6 cellular contexts compared by ENCODE assay signal in genomic region chr11:67392182-67392715, GRCh38. TPM values are rescaled to one million over a fixed set of nuclear protein-coding genes. Genes with fewer than 3 reads are reported as not detected.
DNase-seq lines count a peak whose midpoint lies in the region; ATAC-seq lines count a peak whose summit lies in the region.

No MANE protein-coding gene starts in this region.

- H3K27me3 Mint-ChIP-seq in activated naive CD8-positive, alpha-beta T cell = no peaks in the 10 kb centered on the region
- no peaks in the 10 kb centered on the region for H3K27me3 Mint-ChIP-seq in naive thymus-derived CD8-positive, alpha-beta T cell

- H3K4me3 Mint-ChIP-seq in activated naive CD8-positive, alpha-beta T cell = peak overlapping the region; percentile 94
- peak overlapping the region; percentile 81 to 90 (median 87) for H3K4me3 Mint-ChIP-seq in naive thymus-derived CD8-positive, alpha-beta T cell

- H3K27ac Mint-ChIP-seq in activated naive CD8-positive, alpha-beta T cell = peak overlapping the region; percentile 68
- peak overlapping the region; percentile 39 to 93 (median 80) for H3K27ac Mint-ChIP-seq in naive thymus-derived CD8-positive, alpha-beta T cell

- no peak for DNase-seq in naive thymus-derived CD8-positive, alpha-beta T cell
- DNase-seq in activated gamma-delta T cell (lab: John Stamatoyannopoulos, UW) (no peak), NCI-H446 (lab: John Stamatoyannopoulos, UW) (no peak)

- no peaks in the 10 kb centered on the region for H3K9me3 Mint-ChIP-seq in activated naive CD8-positive, alpha-beta T cell (ENCODE audit: low read depth)
- no peaks in the 10 kb centered on the region for H3K9me3 Mint-ChIP-seq in naive thymus-derived CD8-positive, alpha-beta T cell

- H3K4me1 Mint-ChIP-seq in activated naive CD8-positive, alpha-beta T cell (ENCODE audit: low read depth) = peaks cover 39% of the 10 kb centered on the region
- peaks cover 34 to 54% (median 49%) of the 10 kb centered on the region in 4 donors for H3K4me1 Mint-ChIP-seq in naive thymus-derived CD8-positive, alpha-beta T cell

- no peaks in the 10 kb centered on the region for H3K36me3 Mint-ChIP-seq in activated naive CD8-positive, alpha-beta T cell
- peaks cover 0 to 8% (median 0%) of the 10 kb centered on the region in 3 donors for H3K36me3 Mint-ChIP-seq in naive thymus-derived CD8-positive, alpha-beta T cell

- POLR2A ChIA-PET in naive thymus-derived CD8-positive, alpha-beta T cell (lab: Charles Lee) = interaction anchor here (0.9 to 25.5 kb wide), 19 partner anchors 10 to 152 kb away, joined by 3 to 2390 read pairs (median 7); partner anchors contain the start of genes AIP, CARNS1, CDK2AP2 and CLCF1

- peak; percentile 14 for ATAC-seq in GM21619 (IDR thresholded peaks at IDR 0.05; ENCODE audit: unreplicated experiment)
- no peak for ATAC-seq in naive thymus-derived CD8-positive, alpha-beta T cell
- no peak for ATAC-seq in HG03175 (IDR thresholded peaks at IDR 0.05; ENCODE audit: unreplicated experiment)

RNA-seq across cellular contexts. Expression of gene RAD9A, which starts 0.5 kb away (rescaled TPM):
- 10 to 100 TPM; 47.3 to 58.1 TPM for total RNA-seq in naive thymus-derived CD8-positive, alpha-beta T cell
- polyA plus RNA-seq in naive thymus-derived CD8-positive, alpha-beta T cell = 1 to 10 TPM; 6.5 to 9.4 (median 6.6) TPM

RNA-seq across cellular contexts. Expression of gene PPP1CA, which starts 9.4 kb away (rescaled TPM):
- 100 to 1,000 TPM; 141 to 146 TPM for total RNA-seq in naive thymus-derived CD8-positive, alpha-beta T cell
- polyA plus RNA-seq in naive thymus-derived CD8-positive, alpha-beta T cell = 100 to 1,000 TPM; 357 to 518 (median 403) TPM

RNA-seq across cellular contexts. Expression of gene TBC1D10C, which starts 11.6 kb away (rescaled TPM):
- 100 to 1,000 TPM; 403 to 419 TPM for total RNA-seq in naive thymus-derived CD8-positive, alpha-beta T cell
- polyA plus RNA-seq in naive thymus-derived CD8-positive, alpha-beta T cell = 100 to 1,000 TPM; 231 to 307 (median 251) TPM

RNA-seq across cellular contexts. Expression of gene CLCF1, which starts 18.9 kb away (rescaled TPM):
- total RNA-seq in naive thymus-derived CD8-positive, alpha-beta T cell = 1 to 10 TPM; 1.1 to 1.5 TPM
- polyA plus RNA-seq in naive thymus-derived CD8-positive, alpha-beta T cell = under 1 TPM in 1 of 3 donors, not detected in 2; 0.58 TPM

RNA-seq across cellular contexts. Expression of gene CARNS1, which starts 23.2 kb away (rescaled TPM):
- total RNA-seq in naive thymus-derived CD8-positive, alpha-beta T cell = 10 to 100 TPM; 18.5 to 21.2 TPM
- 1 to 10 TPM; 2.2 to 3.7 (median 2.3) TPM for polyA plus RNA-seq in naive thymus-derived CD8-positive, alpha-beta T cell
